ENCODE assay signal across 18 cellular contexts in genomic region chr2:217753460-217754200, GRCh38.
A peak's percentile ranks its signal among the peaks of the same experiment; 100 is the strongest.
DNase-seq lines count a peak whose midpoint lies in the region; ATAC-seq, FAIRE-seq and TF ChIP-seq lines count a peak whose summit lies in the region.
"Had no signal": no experiment of that assay in that cellular context is flagged by ENCODE, and none has a peak within 500 bp of the region (broad histone marks: within the 10 kb centered on the region; RNA-seq: fewer than 3 reads in every experiment).

No MANE protein-coding gene starts in this region.

- H2BK12ac ChIP-seq in mesenchymal stem cell (ENCODE audit: low read length in 2 of 2), result no peak overlapping the region

- no peak overlapping the region for H4K8ac ChIP-seq in mesenchymal stem cell (ENCODE audit: low read length)

- no peak overlapping the region for H3K18ac ChIP-seq in mesenchymal stem cell (ENCODE audit: low read depth in 1 of 2, low read length in 2 of 2)

- H3F3A ChIP-seq in GM23248 (ENCODE audit: insufficient read depth), result 0 out of 2 replicates have a peak, but pooled peaks cover under 1% of the 10 kb centered on the region

- peaks cover 24% of the 10 kb centered on the region for H3K36me3 Mint-ChIP-seq in astrocyte (ENCODE audit: low read depth, unreplicated experiment)
- peaks cover 0 to 2% (median 0%) of the 10 kb centered on the region in 3 donors for H3K36me3 Mint-ChIP-seq in CD8-positive, alpha-beta memory T cell
- H3K36me3 Mint-ChIP-seq: WTC11 had no signal

- H2AK5ac ChIP-seq in mesenchymal stem cell (ENCODE audit: low read length, severe bottlenecking), result no peak overlapping the region

- H3K27ac ChIP-seq in GM23248 (no peak overlapping the region), astrocyte (ENCODE audit: low read depth, low read length) (no peak overlapping the region), mesenchymal stem cell (ENCODE audit: low read length, poor library complexity, severe bottlenecking) (no peak overlapping the region), subcutaneous abdominal adipose tissue (ENCODE audit: low read depth, low read length) (peak overlapping the region; percentile 73)
- no peak overlapping the region for H3K27ac ChIP-seq in CD8-positive, alpha-beta memory T cell (ENCODE audit: low read depth, low read length)

- H3K4me3 ChIP-seq in GM23248 (no peak overlapping the region), astrocyte (ENCODE audit: insufficient read depth, low read depth, low read length) (no peak overlapping the region), mesenchymal stem cell (ENCODE audit: insufficient read depth in 1 of 2, low read depth in 1 of 2, low read length in 2 of 2) (no peak overlapping the region), subcutaneous abdominal adipose tissue (ENCODE audit: low read depth in 1 of 5, low read length in 5 of 5) (no peak overlapping the region)
- H3K4me3 ChIP-seq in CD8-positive, alpha-beta memory T cell (ENCODE audit: low read length), result no peak overlapping the region
- H3K4me3 ChIP-seq: dorsolateral prefrontal cortex had no signal

- peak overlapping the region; percentile 75 for H3K27ac Mint-ChIP-seq in astrocyte (ENCODE audit: unreplicated experiment)
- no peak overlapping the region for H3K27ac Mint-ChIP-seq in CD8-positive, alpha-beta memory T cell
- H3K27ac Mint-ChIP-seq: WTC11 had no signal

- peaks cover 5% of the 10 kb centered on the region for H3K9me3 Mint-ChIP-seq in astrocyte (ENCODE audit: unreplicated experiment)
- no peaks in the 10 kb centered on the region for H3K9me3 Mint-ChIP-seq in CD8-positive, alpha-beta memory T cell

- in situ Hi-C loops in GM23248 (cut with MboI), result no loop called here

- no peak for FAIRE-seq in astrocyte (lab: Jason Lieb, UNC)

- H3K4me2 ChIP-seq in GM23248 (ENCODE audit: unreplicated experiment) (no peak overlapping the region), astrocyte (ENCODE audit: low read length) (no peak overlapping the region), mesenchymal stem cell (ENCODE audit: low read length, poor library complexity, severe bottlenecking) (no peak overlapping the region)

- no peak overlapping the region for H3K4ac ChIP-seq in mesenchymal stem cell (ENCODE audit: low read depth in 1 of 2, low read length in 2 of 2)

- no peak overlapping the region for H4K91ac ChIP-seq in mesenchymal stem cell (ENCODE audit: low read length)

- no peaks in the 10 kb centered on the region for H3K9me2 ChIP-seq in GM23248 (ENCODE audit: insufficient read depth)

- H3K23ac ChIP-seq in mesenchymal stem cell (ENCODE audit: low read length in 2 of 2), result no peak overlapping the region

- no peak for ATAC-seq in GM21390 (IDR thresholded peaks at IDR 0.05; ENCODE audit: unreplicated experiment)
- ATAC-seq in HG02884 (IDR thresholded peaks at IDR 0.05; ENCODE audit: unreplicated experiment), result no peak
- ATAC-seq: esophagus mucosa, Panc1, WTC11 had no signal

- no peak overlapping the region for H2BK15ac ChIP-seq in mesenchymal stem cell (ENCODE audit: low read depth, poor library complexity, severe bottlenecking)

- H3K4me1 Mint-ChIP-seq in astrocyte (ENCODE audit: low read depth, unreplicated experiment), result peaks cover 5% of the 10 kb centered on the region
- peaks cover 16 to 37% (median 27%) of the 10 kb centered on the region in 3 donors for H3K4me1 Mint-ChIP-seq in CD8-positive, alpha-beta memory T cell

- CTCF ChIA-PET in CD8-positive, alpha-beta memory T cell (lab: Charles Lee), result no interaction called here

- H3K9me3 ChIP-seq in GM23248 (ENCODE audit: low read depth) (no peaks in the 10 kb centered on the region), astrocyte (ENCODE audit: insufficient read depth, low read depth, low read length) (no peaks in the 10 kb centered on the region), mesenchymal stem cell (ENCODE audit: control insufficient read depth, low read length) (no peaks in the 10 kb centered on the region), subcutaneous abdominal adipose tissue (ENCODE audit: control insufficient read depth in 5 of 5, low read length in 5 of 5) (no peaks in the 10 kb centered on the region)
- no peaks in the 10 kb centered on the region for H3K9me3 ChIP-seq in CD8-positive, alpha-beta memory T cell (ENCODE audit: low read length)

- H2AFZ ChIP-seq in GM23248 (no peak overlapping the region), astrocyte (ENCODE audit: low read depth, low read length) (no peak overlapping the region), mesenchymal stem cell (ENCODE audit: low read depth, low read length) (no peak overlapping the region)

- H2BK5ac ChIP-seq in mesenchymal stem cell (ENCODE audit: low read depth, low read length, poor library complexity, severe bottlenecking), result no peak overlapping the region

- H3K27me3 ChIP-seq in GM23248 (replicated peaks; ENCODE audit: insufficient read depth) (no peaks in the 10 kb centered on the region), astrocyte (ENCODE audit: insufficient read depth, low read length) (no peaks in the 10 kb centered on the region), mesenchymal stem cell (ENCODE audit: control insufficient read depth in 1 of 2, insufficient read depth in 1 of 2, low read length in 2 of 2) (peaks cover 10 to 46% of the 10 kb centered on the region in 2 experiments), subcutaneous abdominal adipose tissue (ENCODE audit: control insufficient read depth in 5 of 5, insufficient read depth in 4 of 5, low read length in 5 of 5) (no peaks in the 10 kb centered on the region)
- no peaks in the 10 kb centered on the region for H3K27me3 ChIP-seq in CD8-positive, alpha-beta memory T cell (ENCODE audit: insufficient read depth, low read length, poor library complexity, severe bottlenecking)
- H3K27me3 ChIP-seq: dorsolateral prefrontal cortex had no signal

- no peak for TF ChIP-seq CTCF in astrocyte (IDR thresholded peaks at IDR 0.05; ENCODE audit: insufficient read depth, low read depth, low read length)

- POLR2A ChIA-PET in CD8-positive, alpha-beta memory T cell (lab: Charles Lee), result no interaction called here

- no peak overlapping the region for H3K9ac ChIP-seq in GM23248
- no peak overlapping the region for H3K9ac ChIP-seq in astrocyte (ENCODE audit: low read length)
- H3K9ac ChIP-seq in mesenchymal stem cell (ENCODE audit: low read length), result no peak overlapping the region
- H3K9ac ChIP-seq in subcutaneous abdominal adipose tissue (ENCODE audit: low read length in 5 of 5), result no peak overlapping the region

- 77 to 80% methylated on average over 9 of the region's 9 CpGs for WGBS in GM23248 (ENCODE audit: low coverage in 1 of 2, low lambda C conversion rate in 2 of 2, missing lambda C conversion rate in 2 of 2), 2 experiments
- WGBS in mesenchymal stem cell, result 82% methylated on average over 9 of the region's 9 CpGs

- H3K79me1 ChIP-seq in mesenchymal stem cell (replicated peaks; ENCODE audit: low read length, poor library complexity, severe bottlenecking), result no peaks in the 10 kb centered on the region

- H3K4me3 Mint-ChIP-seq in astrocyte (ENCODE audit: unreplicated experiment), result no peak overlapping the region
- no peak overlapping the region for H3K4me3 Mint-ChIP-seq in CD8-positive, alpha-beta memory T cell
- H3K4me3 Mint-ChIP-seq: WTC11 had no signal

- no peak overlapping the region for H3K14ac ChIP-seq in mesenchymal stem cell (ENCODE audit: low read length in 2 of 2)

- H3K4me1 ChIP-seq in GM23248 (ENCODE audit: insufficient read depth), result no peaks in the 10 kb centered on the region
- no peaks in the 10 kb centered on the region for H3K4me1 ChIP-seq in astrocyte (ENCODE audit: insufficient read depth, low read length)
- peaks cover 3% of the 10 kb centered on the region for H3K4me1 ChIP-seq in mesenchymal stem cell (ENCODE audit: control insufficient read depth, insufficient read depth, low read depth, low read length)
- peaks cover 0 to 59% (median 48%) of the 10 kb centered on the region in 5 donors for H3K4me1 ChIP-seq in subcutaneous abdominal adipose tissue (ENCODE audit: control insufficient read depth in 5 of 5, insufficient read depth in 5 of 5, low read length in 5 of 5)
- H3K4me1 ChIP-seq in CD8-positive, alpha-beta memory T cell (ENCODE audit: insufficient read depth, low read length), result peaks cover 14% of the 10 kb centered on the region

- H3K36me3 ChIP-seq in GM23248 (ENCODE audit: low read depth) (no peaks in the 10 kb centered on the region), astrocyte (ENCODE audit: insufficient read depth, low read length) (peaks cover 3% of the 10 kb centered on the region), mesenchymal stem cell (ENCODE audit: control insufficient read depth in 1 of 2, insufficient read depth in 2 of 2, low read depth in 1 of 2, low read length in 2 of 2) (no peaks in the 10 kb centered on the region), subcutaneous abdominal adipose tissue (ENCODE audit: control insufficient read depth in 5 of 5, insufficient read depth in 5 of 5, low read length in 5 of 5) (peaks cover 3 to 12% (median 3%) of the 10 kb centered on the region in 5 donors)
- H3K36me3 ChIP-seq in CD8-positive, alpha-beta memory T cell (ENCODE audit: insufficient read depth, low read length), result no peaks in the 10 kb centered on the region

- DNase-seq in GM23248, result peak; percentile 60
- DNase-seq in astrocyte (ENCODE audit: low read depth), result peak; percentile 50
- peak; percentile 62 for DNase-seq in mesenchymal stem cell
- no peak for DNase-seq in CD8-positive, alpha-beta memory T cell
- DNase-seq: activated gamma-delta T cell, C1 segment of cervical spinal cord, DND-41, dorsolateral prefrontal cortex, Kasumi-1, kidney glomerular epithelial cell, NCI-H1930, NCI-H748 treated with DMSO at 0.1 percent for 48 hours had no signal

- peaks cover 7% of the 10 kb centered on the region for H3K27me3 Mint-ChIP-seq in astrocyte (ENCODE audit: low read depth, unreplicated experiment)
- H3K27me3 Mint-ChIP-seq in CD8-positive, alpha-beta memory T cell, result peaks cover 11 to 21% of the 10 kb centered on the region in 2 donors

- H4K20me1 ChIP-seq in GM23248 (ENCODE audit: insufficient read depth), result no peaks in the 10 kb centered on the region
- no peaks in the 10 kb centered on the region for H4K20me1 ChIP-seq in astrocyte (ENCODE audit: insufficient read depth, low read length)

- H2BK120ac ChIP-seq in mesenchymal stem cell (ENCODE audit: low read depth, low read length), result no peak overlapping the region

- H3K79me2 ChIP-seq in GM23248 (ENCODE audit: insufficient read depth) (no peaks in the 10 kb centered on the region), astrocyte (ENCODE audit: insufficient read depth, low read length) (no peaks in the 10 kb centered on the region)

Comparison
In these comparisons a context has a peak if more than half of its experiments do, and no peak if none do; other contexts are left out.
1. DNase-seq: peak in GM23248 (single experiment), astrocyte (single experiment) and mesenchymal stem cell (single experiment); none in CD8-positive, alpha-beta memory T cell (0 of 5).